ENCODE assay signal across 16 cellular contexts in genomic region chr2:30404354-30405265, GRCh38. TPM values are rescaled to one million over a fixed set of nuclear protein-coding genes. Genes with fewer than 3 reads are reported as not detected.
DNase-seq lines count a peak whose midpoint lies in the region; ATAC-seq and TF ChIP-seq lines count a peak whose summit lies in the region.
"Had no signal": no experiment of that assay in that cellular context is flagged by ENCODE, and none has a peak within 500 bp of the region (broad histone marks: within the 10 kb centered on the region; RNA-seq: fewer than 3 reads in every experiment).

No MANE protein-coding gene starts in this region.

- no peaks in the 10 kb centered on the region for H3K9me3 ChIP-seq in thyroid gland
- H3K9me3 ChIP-seq: A549, SJSA1 had no signal

- H3K27ac ChIP-seq in VCaP, result peak overlapping the region; percentile 84
- H3K27ac ChIP-seq in thyroid gland, result no peak overlapping the region
- H3K27ac ChIP-seq: A549, SJSA1 had no signal

- WGBS in thyroid gland, 2 donors, result 56 to 62% methylated on average over 12 of the region's 12 CpGs

- no peak overlapping the region for H3K4me3 ChIP-seq in thyroid gland (replicated peaks in 1 of 3)
- H3K4me3 ChIP-seq: A549, SJSA1 had no signal

- intact Hi-C loops in thyroid gland (cut with DNase I), result no loop called here

- no peaks in the 10 kb centered on the region for H3K27me3 ChIP-seq in thyroid gland
- H3K27me3 ChIP-seq: SJSA1 had no signal

- no peaks in the 10 kb centered on the region for H3K36me3 ChIP-seq in thyroid gland
- H3K36me3 ChIP-seq: SJSA1 had no signal

- ATAC-seq in SK-N-SH treated with all-trans-retinoic acid at 6 μM for 48 hours (no peak), GM21528 (IDR thresholded peaks at IDR 0.05; ENCODE audit: low FRiP score, unreplicated experiment) (no peak)
- ATAC-seq: A549; effector memory CD8-positive, alpha-beta T cell; HCT116 had no signal

- no peak for TF ChIP-seq CTCF in VCaP (conservative IDR thresholded peaks at IDR 0.05)
- no peak for TF ChIP-seq CTCF in thyroid gland (IDR thresholded peaks at IDR 0.05)

- DNase-seq in NCI-H2171 treated with DMSO at 0.1 percent for 48 hours (lab: John Stamatoyannopoulos, UW) (peak; percentile 60), NCI-H2171 (lab: John Stamatoyannopoulos, UW) (no peak), iPS-NIHi11 (ENCODE audit: low spot score) (peak; percentile 46), thyroid gland (peak; percentile 16 to 29)
- no peak for DNase-seq in stimulated activated CD4-positive, alpha-beta T cell treated with anti-CD3 and anti-CD28 coated beads, Interleukin-4, amount 100 ng/mL, for 1 hour
- DNase-seq: activated CD4-positive, alpha-beta T cell treated with anti-CD3 and anti-CD28 coated beads, Interleukin-2, amount 50 U/mL, for 4 hours; activated naive CD8-positive, alpha-beta T cell treated with anti-CD3 and anti-CD28 coated beads, Interleukin-2, amount 10 ng/mL, durations not matched to agents 7 days and 5 days; effector memory CD8-positive, alpha-beta T cell; EL; NCI-H1048 had no signal

- TF ChIP-seq POLR2A in thyroid gland (IDR thresholded peaks at IDR 0.05), result no peak

- H3K4me1 ChIP-seq in thyroid gland, result peaks cover 0 to 20% of the 10 kb centered on the region in 2 donors

TF ChIP-seq in SK-N-SH treated with all-trans-retinoic acid at 6 μM for 48 hours, 23 proteins besides CTCF, POLR2A, EP300 and RAD21:
- TF ChIP-seq POU6F1 (CRISPR knock-in tag; IDR thresholded peaks at IDR 0.05; ENCODE audit: borderline replicate concordance, low read depth), result no peak
- no peak for TF ChIP-seq RARB (CRISPR knock-in tag; IDR thresholded peaks at IDR 0.05)
- no peak for TF ChIP-seq ZNF565 (CRISPR knock-in tag; conservative IDR thresholded peaks at IDR 0.05; ENCODE audit: low read depth)
- no peak for TF ChIP-seq PATZ1 (CRISPR knock-in tag; IDR thresholded peaks at IDR 0.05; ENCODE audit: borderline replicate concordance)
- TF ChIP-seq ISL1 (CRISPR knock-in tag; IDR thresholded peaks at IDR 0.05), result no peak
- no peak for TF ChIP-seq SNAI2 (CRISPR knock-in tag; IDR thresholded peaks at IDR 0.05)
- TF ChIP-seq CSRNP3 (CRISPR knock-in tag; IDR thresholded peaks at IDR 0.05), result no peak
- no peak for TF ChIP-seq ZFP3 (CRISPR knock-in tag; IDR thresholded peaks at IDR 0.05)
- TF ChIP-seq TOX (CRISPR knock-in tag; IDR thresholded peaks at IDR 0.05; ENCODE audit: borderline replicate concordance), result no peak
- no peak for TF ChIP-seq TSHZ2 (CRISPR knock-in tag; IDR thresholded peaks at IDR 0.05)
- TF ChIP-seq TCF4 (CRISPR knock-in tag; IDR thresholded peaks at IDR 0.05; ENCODE audit: borderline replicate concordance), result no peak
- no peak for TF ChIP-seq BACH2 (CRISPR knock-in tag; IDR thresholded peaks at IDR 0.05; ENCODE audit: borderline replicate concordance)
- no peak for TF ChIP-seq ESRRG (CRISPR knock-in tag; IDR thresholded peaks at IDR 0.05)
- TF ChIP-seq CSDC2 (CRISPR knock-in tag; IDR thresholded peaks at IDR 0.05), result no peak
TF ChIP-seq in SK-N-SH treated with all-trans-retinoic acid at 6 μM for 48 hours: peak in this region for 0.

RNA-seq across cellular contexts. Expression of gene LCLAT1, which starts 42.4 kb away (rescaled TPM):
- total RNA-seq in thyroid gland, result 10 to 100 TPM; 47.3 to 68.7 (median 54.1) TPM

Comparison
In these comparisons a context has a peak if more than half of its experiments do, and no peak if none do; other contexts are left out.
1. DNase-seq: peak in NCI-H2171 treated with DMSO at 0.1 percent for 48 hours (single experiment), iPS-NIHi11 (single experiment) and thyroid gland (2 of 2); none in NCI-H2171 (single experiment) and stimulated activated CD4-positive, alpha-beta T cell treated with anti-CD3 and anti-CD28 coated beads, Interleukin-4, amount 100 ng/mL, for 1 hour (single experiment).